20 cellular contexts compared by ENCODE assay signal in the genomic region with DNA sequence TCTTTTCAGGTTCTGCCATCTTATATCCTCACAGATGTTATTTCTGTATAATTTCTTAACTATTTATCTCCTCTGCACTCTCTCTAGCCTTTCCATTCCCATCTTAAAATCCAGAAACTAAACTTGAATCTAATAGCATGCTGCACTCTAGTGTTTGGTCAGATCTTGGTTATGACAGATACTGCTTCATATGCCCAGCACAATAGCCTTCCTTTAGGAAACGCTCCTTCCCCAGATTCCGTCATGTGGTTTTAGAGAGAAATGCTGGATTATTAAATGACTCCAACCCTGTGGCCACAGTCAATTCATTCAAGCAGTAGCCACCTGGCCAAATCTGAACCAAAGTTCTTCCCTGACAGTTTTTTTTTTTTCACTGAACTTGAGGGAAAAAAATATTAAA. TPM values are rescaled to one million over a fixed set of nuclear protein-coding genes. Genes with fewer than 3 reads are reported as not detected.
A peak's percentile ranks its signal among the peaks of the same experiment; 100 is the strongest.
DNase-seq lines count a peak whose midpoint lies in the region; ATAC-seq and TF ChIP-seq lines count a peak whose summit lies in the region.
"Had no signal": no experiment of that assay in that cellular context is flagged by ENCODE, and none has a peak within 500 bp of the region (broad histone marks: within the 10 kb centered on the region; RNA-seq: fewer than 3 reads in every experiment).

No MANE protein-coding gene starts in this region.

- no peak for TF ChIP-seq EP300 in esophagus muscularis mucosa (IDR thresholded peaks at IDR 0.05)

- H3K4me3 ChIP-seq in esophagus muscularis mucosa: no peak overlapping the region
- H3K4me3 ChIP-seq: cardiac muscle cell, HAP-1, K562, lung, vagina had no signal

- H3K9me3 Mint-ChIP-seq in stimulated activated naive CD8-positive, alpha-beta T cell treated with anti-CD3 and anti-CD28 coated beads, Interleukin-15, Interleukin-2, amounts not matched to agents 100 ng/mL and 50 ng/mL, for 24 hours: no peaks in the 10 kb centered on the region
- H3K9me3 Mint-ChIP-seq in activated T-helper 1 cell treated with anti-CD3 and anti-CD28 coated beads, Interleukin-12 subunit alpha, Interleukin-12 subunit beta, Interleukin-2, Interleukin-4 antibody, amounts not matched to agents 30 ng/mL and 10 ng/mL and 1 ng/mL, durations not matched to agents 14 hours and 24 hours and 36 hours: no peaks in the 10 kb centered on the region
- H3K9me3 Mint-ChIP-seq: naive B cell had no signal

- no peak for TF ChIP-seq POLR2A in esophagus muscularis mucosa (IDR thresholded peaks at IDR 0.05; ENCODE audit: low read depth)

- H3K9me3 ChIP-seq in esophagus muscularis mucosa: no peaks in the 10 kb centered on the region
- H3K9me3 ChIP-seq: HAP-1, vagina had no signal

- intact Hi-C loops in activated T-helper 1 cell treated with anti-CD3 and anti-CD28 coated beads, Interleukin-12 subunit alpha, Interleukin-12 subunit beta, Interleukin-2, Interleukin-4 antibody, amounts not matched to agents 30 ng/mL and 10 ng/mL and 1 ng/mL, durations not matched to agents 14 hours and 24 hours and 36 hours (cut with micrococcal nuclease): no loop called here
- intact Hi-C loops in esophagus muscularis mucosa (cut with DNase I): no loop called here

- 75% methylated on average over 2 of the region's 2 CpGs for WGBS in esophagus muscularis mucosa

- H3K27ac Mint-ChIP-seq in stimulated activated naive CD8-positive, alpha-beta T cell treated with anti-CD3 and anti-CD28 coated beads, Interleukin-15, Interleukin-2, amounts not matched to agents 100 ng/mL and 50 ng/mL, for 24 hours: peak overlapping the region; percentile 71
- peak overlapping the region; percentile 3 for H3K27ac Mint-ChIP-seq in activated T-helper 1 cell treated with anti-CD3 and anti-CD28 coated beads, Interleukin-12 subunit alpha, Interleukin-12 subunit beta, Interleukin-2, Interleukin-4 antibody, amounts not matched to agents 30 ng/mL and 10 ng/mL and 1 ng/mL, durations not matched to agents 14 hours and 24 hours and 36 hours
- H3K27ac Mint-ChIP-seq: progenitor cell of endocrine pancreas had no signal

- H3K36me3 Mint-ChIP-seq in stimulated activated naive CD8-positive, alpha-beta T cell treated with anti-CD3 and anti-CD28 coated beads, Interleukin-15, Interleukin-2, amounts not matched to agents 100 ng/mL and 50 ng/mL, for 24 hours (ENCODE audit: low read depth): peaks cover 57% of the 10 kb centered on the region
- peaks cover 67% of the 10 kb centered on the region for H3K36me3 Mint-ChIP-seq in activated T-helper 1 cell treated with anti-CD3 and anti-CD28 coated beads, Interleukin-12 subunit alpha, Interleukin-12 subunit beta, Interleukin-2, Interleukin-4 antibody, amounts not matched to agents 30 ng/mL and 10 ng/mL and 1 ng/mL, durations not matched to agents 14 hours and 24 hours and 36 hours (ENCODE audit: low read depth)

- H3K36me3 ChIP-seq in esophagus muscularis mucosa: no peaks in the 10 kb centered on the region
- H3K36me3 ChIP-seq: cardiac muscle cell, HAP-1, vagina had no signal

- H3K27ac ChIP-seq in esophagus muscularis mucosa (replicated peaks in 1 of 4): no peak overlapping the region
- H3K27ac ChIP-seq: cardiac muscle cell, vagina had no signal

- no peak for TF ChIP-seq CTCF in esophagus muscularis mucosa (IDR thresholded peaks at IDR 0.05)

- H3K4me3 Mint-ChIP-seq in stimulated activated naive CD8-positive, alpha-beta T cell treated with anti-CD3 and anti-CD28 coated beads, Interleukin-15, Interleukin-2, amounts not matched to agents 100 ng/mL and 50 ng/mL, for 24 hours: peak overlapping the region; percentile 9
- no peak overlapping the region for H3K4me3 Mint-ChIP-seq in activated T-helper 1 cell treated with anti-CD3 and anti-CD28 coated beads, Interleukin-12 subunit alpha, Interleukin-12 subunit beta, Interleukin-2, Interleukin-4 antibody, amounts not matched to agents 30 ng/mL and 10 ng/mL and 1 ng/mL, durations not matched to agents 14 hours and 24 hours and 36 hours
- H3K4me3 Mint-ChIP-seq: naive B cell had no signal

- H3K4me1 ChIP-seq in esophagus muscularis mucosa: no peaks in the 10 kb centered on the region
- H3K4me1 ChIP-seq: HAP-1, vagina had no signal

- H3K4me1 Mint-ChIP-seq in stimulated activated naive CD8-positive, alpha-beta T cell treated with anti-CD3 and anti-CD28 coated beads, Interleukin-15, Interleukin-2, amounts not matched to agents 100 ng/mL and 50 ng/mL, for 24 hours (ENCODE audit: low read depth): peaks cover 93% of the 10 kb centered on the region
- peaks cover 92% of the 10 kb centered on the region for H3K4me1 Mint-ChIP-seq in activated T-helper 1 cell treated with anti-CD3 and anti-CD28 coated beads, Interleukin-12 subunit alpha, Interleukin-12 subunit beta, Interleukin-2, Interleukin-4 antibody, amounts not matched to agents 30 ng/mL and 10 ng/mL and 1 ng/mL, durations not matched to agents 14 hours and 24 hours and 36 hours (ENCODE audit: low read depth)

- no peak for ATAC-seq in stimulated activated naive CD8-positive, alpha-beta T cell treated with anti-CD3 and anti-CD28 coated beads, Interleukin-15, Interleukin-2, amounts not matched to agents 100 U/mL and 50 U/mL, for 24 hours
- no peak for ATAC-seq in activated CD4-positive, CD25-positive, alpha-beta regulatory T cell treated with anti-CD3 and anti-CD28 coated beads, Interleukin-2, amount 50 U/mL, for 24 hours
- ATAC-seq: K562 had no signal

- no peak for DNase-seq in stimulated activated naive CD8-positive, alpha-beta T cell treated with anti-CD3 and anti-CD28 coated beads, Interleukin-15, Interleukin-2, amounts not matched to agents 100 U/mL and 50 U/mL, for 24 hours
- no peak for DNase-seq in activated T-helper 1 cell treated with anti-CD3 and anti-CD28 coated beads, Interleukin-12 subunit alpha, Interleukin-12 subunit beta, Interleukin-2, Interleukin-4 antibody, amounts not matched to agents 30 ng/mL and 10 ng/mL and 1 ng/mL, durations not matched to agents 14 hours and 24 hours and 36 hours (ENCODE audit: low spot score)
- DNase-seq in esophagus muscularis mucosa (ENCODE audit: extremely low spot score) (peak; percentile 39), DMS153 (lab: John Stamatoyannopoulos, UW) (no peak), SKM-1 (lab: John Stamatoyannopoulos, UW; ENCODE audit: unreplicated experiment) (no peak), NCI-H2196 (lab: John Stamatoyannopoulos, UW; ENCODE audit: unreplicated experiment) (no peak)
- DNase-seq: effector memory CD4-positive, alpha-beta T cell; naive B cell; NCI-H1930; NCI-H446; small intestine; stimulated activated CD4-positive, alpha-beta T cell treated with anti-CD3 and anti-CD28 coated beads, Interleukin-4, amount 100 ng/mL, for 1 hour had no signal

- no peaks in the 10 kb centered on the region for H3K27me3 Mint-ChIP-seq in stimulated activated naive CD8-positive, alpha-beta T cell treated with anti-CD3 and anti-CD28 coated beads, Interleukin-15, Interleukin-2, amounts not matched to agents 100 ng/mL and 50 ng/mL, for 24 hours
- H3K27me3 Mint-ChIP-seq in activated T-helper 1 cell treated with anti-CD3 and anti-CD28 coated beads, Interleukin-12 subunit alpha, Interleukin-12 subunit beta, Interleukin-2, Interleukin-4 antibody, amounts not matched to agents 30 ng/mL and 10 ng/mL and 1 ng/mL, durations not matched to agents 14 hours and 24 hours and 36 hours (ENCODE audit: insufficient read depth): no peaks in the 10 kb centered on the region
- H3K27me3 Mint-ChIP-seq: naive B cell, progenitor cell of endocrine pancreas had no signal

- no peaks in the 10 kb centered on the region for H3K27me3 ChIP-seq in esophagus muscularis mucosa
- H3K27me3 ChIP-seq: cardiac muscle cell, vagina had no signal

RNA-seq across cellular contexts. Expression of a gene that starts 19.4 kb away (rescaled TPM):
- 106 and 110 TPM in 2 replicates for total RNA-seq in activated T-helper 1 cell treated with anti-CD3 and anti-CD28 coated beads, Interleukin-12 subunit alpha, Interleukin-12 subunit beta, Interleukin-2, Interleukin-4 antibody, amounts not matched to agents 30 ng/mL and 10 ng/mL and 1 ng/mL, durations not matched to agents 14 hours and 24 hours and 36 hours
- total RNA-seq in esophagus muscularis mucosa: under 1 TPM; 0.29 to 0.99 (median 0.66) TPM

Comparison
In these comparisons a context has a peak if more than half of its experiments do, and no peak if none do; other contexts are left out.
1. RNA of a gene that starts 19.4 kb away (total RNA-seq): 106 to 110 TPM in activated T-helper 1 cell treated with anti-CD3 and anti-CD28 coated beads, Interleukin-12 subunit alpha, Interleukin-12 subunit beta, Interleukin-2, Interleukin-4 antibody, amounts not matched to agents 30 ng/mL and 10 ng/mL and 1 ng/mL, durations not matched to agents 14 hours and 24 hours and 36 hours; 0.29 to 0.99 TPM in esophagus muscularis mucosa; every median in the first group is over 10 times any median in the second.